ENCODE assay signal across 21 cellular contexts in the genomic region with DNA sequence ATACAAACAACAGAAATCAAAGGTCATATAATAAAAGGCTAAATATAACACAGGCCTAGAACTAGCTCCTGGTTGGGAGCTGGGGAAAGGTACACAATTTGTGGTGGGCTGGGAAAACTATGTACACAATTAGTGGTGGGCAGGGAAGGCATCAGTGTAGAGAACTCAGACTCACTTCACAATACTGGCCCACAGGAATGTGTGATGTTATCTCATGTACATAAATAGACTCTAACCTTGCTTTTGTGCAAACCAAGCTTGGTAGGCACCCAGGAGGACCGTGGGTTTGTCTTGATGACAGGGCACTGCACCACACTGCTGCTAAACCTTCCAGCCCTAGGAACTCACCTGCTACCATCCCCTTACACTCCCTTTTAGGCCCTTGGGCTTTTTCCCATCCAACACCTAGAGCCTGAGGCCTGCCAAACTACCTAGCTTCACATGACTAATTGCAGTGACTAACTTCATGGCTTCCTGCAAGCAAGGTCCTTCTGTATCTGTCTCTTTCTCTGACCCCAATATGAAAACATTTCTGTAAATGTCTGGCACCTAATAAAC.
"Had no signal": no experiment of that assay in that cellular context is flagged by ENCODE, and none has a peak within 500 bp of the region (broad histone marks: within the 10 kb centered on the region; RNA-seq: fewer than 3 reads in every experiment).

No MANE protein-coding gene starts in this region.

- H3K36me3 ChIP-seq: cardiac muscle cell, stomach, thoracic aorta had no signal

- H3K27me3 Mint-ChIP-seq: activated T-helper 17 cell treated with anti-CD3 and anti-CD28 coated beads, Interleukin-2, amount 50 U/mL, for 72 hours; progenitor cell of endocrine pancreas had no signal

- H3K27ac ChIP-seq: cardiac muscle cell, dorsolateral prefrontal cortex, hepatocyte, stomach, thoracic aorta had no signal

- H3K27me3 ChIP-seq: cardiac muscle cell, dorsolateral prefrontal cortex, hepatocyte, stomach had no signal

- H2AFZ ChIP-seq: hepatocyte had no signal

- H3K4me1 ChIP-seq: stomach had no signal

- H3K27ac Mint-ChIP-seq: activated T-helper 17 cell treated with anti-CD3 and anti-CD28 coated beads, Interleukin-2, amount 50 U/mL, for 72 hours; nephron progenitor cell; progenitor cell of endocrine pancreas had no signal

- H3K4me3 Mint-ChIP-seq: activated T-helper 17 cell treated with anti-CD3 and anti-CD28 coated beads, Interleukin-2, amount 50 U/mL, for 72 hours; nephron progenitor cell had no signal

- H3K4me1 Mint-ChIP-seq: activated T-helper 17 cell treated with anti-CD3 and anti-CD28 coated beads, Interleukin-2, amount 50 U/mL, for 72 hours; nephron progenitor cell had no signal

- ATAC-seq: activated T-helper 17 cell treated with anti-CD3 and anti-CD28 coated beads, Interleukin-2, amount 50 U/mL, for 72 hours; esophagus mucosa; left ventricle myocardium superior; sciatic nerve had no signal

- DNase-seq: activated CD4-positive, CD25-positive, alpha-beta regulatory T cell treated with anti-CD3 and anti-CD28 coated beads, Interleukin-2, amount 50 U/mL, for 72 hours; activated naive CD4-positive, alpha-beta T cell treated with Interleukin-2 at 50 U/mL for 16 hours; activated T-cell treated with anti-CD3 and anti-CD28 coated beads for 4 hours; aorta; dorsolateral prefrontal cortex; kidney; left ventricle myocardium superior; mesendoderm; nephron progenitor cell; occipital lobe; stimulated activated CD4-positive, alpha-beta T cell treated with anti-CD3 and anti-CD28 coated beads, Interleukin-1b, Interleukin-23, amount 100 ng/mL, for 48 hours; stomach; SW 1271; T-helper 9 cell had no signal

- H3K79me2 ChIP-seq: hepatocyte had no signal

- H3K4me3 ChIP-seq: cardiac muscle cell, dorsolateral prefrontal cortex, hepatocyte, stomach, thoracic aorta had no signal

- H3K9me3 ChIP-seq: thoracic aorta had no signal

- FAIRE-seq: kidney had no signal

- H3K4me2 ChIP-seq: hepatocyte had no signal
